Comparison of ENCODE assay signal across 10 cellular contexts in the genomic region with DNA sequence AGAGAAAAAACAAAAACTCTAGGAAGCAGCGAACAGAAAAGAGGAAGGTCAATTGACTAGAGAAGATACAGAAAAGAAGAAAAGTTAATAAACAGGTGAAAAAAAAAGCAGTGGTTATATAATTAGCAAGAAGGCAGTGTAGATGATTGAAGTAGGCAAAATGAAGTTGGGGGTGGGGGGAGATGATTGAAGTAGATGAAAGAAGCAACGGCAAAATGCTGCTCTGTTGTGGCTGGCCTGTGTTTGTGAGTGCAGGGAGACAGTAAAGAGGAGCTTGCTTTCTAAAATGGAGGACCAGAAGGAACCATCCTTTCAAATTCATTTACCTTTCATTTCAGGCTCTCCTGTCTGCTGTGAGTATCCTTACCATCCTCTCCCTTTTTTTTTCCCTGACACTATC. TPM values are rescaled to one million over a fixed set of nuclear protein-coding genes. Genes with fewer than 3 reads are reported as not detected.
A peak's percentile ranks its signal among the peaks of the same experiment; 100 is the strongest.
DNase-seq lines count a peak whose midpoint lies in the region; TF ChIP-seq lines count a peak whose summit lies in the region.
"Had no signal": no experiment of that assay in that cellular context is flagged by ENCODE, and none has a peak within 500 bp of the region (broad histone marks: within the 10 kb centered on the region; RNA-seq: fewer than 3 reads in every experiment).

No MANE protein-coding gene starts in this region.

- no peak for TF ChIP-seq CTCF in smooth muscle cell (IDR thresholded peaks at IDR 0.05; ENCODE audit: borderline replicate concordance, insufficient read depth, poor library complexity, severe bottlenecking)

- H3K27me3 ChIP-seq in smooth muscle cell (ENCODE audit: low read depth) = no peaks in the 10 kb centered on the region

- no peaks in the 10 kb centered on the region for H4K20me1 ChIP-seq in smooth muscle cell (ENCODE audit: low read depth)

- H3K4me3 Mint-ChIP-seq in activated T-cell treated with anti-CD3 and anti-CD28 coated beads, Interleukin-2, amount 50 U/mL, for 24 hours = peak overlapping the region; percentile 81

- peaks cover 65% of the 10 kb centered on the region for H3K4me1 Mint-ChIP-seq in activated T-cell treated with anti-CD3 and anti-CD28 coated beads, Interleukin-2, amount 50 U/mL, for 24 hours (ENCODE audit: low read depth)

- no peak overlapping the region for H3K4me2 ChIP-seq in smooth muscle cell

- no peaks in the 10 kb centered on the region for H3K36me3 ChIP-seq in smooth muscle cell (ENCODE audit: low read depth)

- no peaks in the 10 kb centered on the region for H3K79me2 ChIP-seq in smooth muscle cell (ENCODE audit: low read depth)

- H3K36me3 Mint-ChIP-seq in activated T-cell treated with anti-CD3 and anti-CD28 coated beads, Interleukin-2, amount 50 U/mL, for 24 hours (ENCODE audit: low read depth) = peaks cover 28% of the 10 kb centered on the region

- DNase-seq in stimulated activated CD4-positive, alpha-beta T cell treated with anti-CD3 and anti-CD28 coated beads, Interleukin-1b, Interleukin-23, amount 100 ng/mL, for 48 hours = peak; percentile 35
- DNase-seq in stimulated activated CD4-positive, alpha-beta T cell treated with anti-CD3 and anti-CD28 coated beads, Interleukin-12 subunit alpha, Interleukin-12 subunit beta, amount 100 ng/mL, for 4 hours = no peak
- no peak for DNase-seq in activated T-cell treated with anti-CD3 and anti-CD28 coated beads, Interleukin-2, amount 50 U/mL, for 24 hours
- DNase-seq in medulla oblongata (ENCODE audit: extremely low spot score) = peak; percentile 38
- no peak for DNase-seq in smooth muscle cell (lab: John Stamatoyannopoulos, UW; ENCODE audit: unreplicated experiment)
- DNase-seq in HT-29 (ENCODE audit: low spot score) = no peak
- DNase-seq in NCI-H146 (lab: John Stamatoyannopoulos, UW) = no peak
- DNase-seq in HuH-7.5 (ENCODE audit: low spot score) = no peak
- DNase-seq: PC-3, retina had no signal

- H3K27ac ChIP-seq in smooth muscle cell (ENCODE audit: low read depth) = no peak overlapping the region

- H3K4me1 ChIP-seq in smooth muscle cell (ENCODE audit: low read depth) = no peaks in the 10 kb centered on the region

- H3K27ac Mint-ChIP-seq in activated T-cell treated with anti-CD3 and anti-CD28 coated beads, Interleukin-2, amount 50 U/mL, for 24 hours = peak overlapping the region; percentile 94

- 43% methylated on average over 2 of the region's 2 CpGs for WGBS in smooth muscle cell (ENCODE audit: low lambda C conversion rate)

- no peaks in the 10 kb centered on the region for H3K9me3 ChIP-seq in smooth muscle cell (replicated peaks; ENCODE audit: low read depth)

- H3K27me3 Mint-ChIP-seq in activated T-cell treated with anti-CD3 and anti-CD28 coated beads, Interleukin-2, amount 50 U/mL, for 24 hours = no peaks in the 10 kb centered on the region

- H3K4me3 ChIP-seq in smooth muscle cell = no peak overlapping the region

- H3K9ac ChIP-seq in smooth muscle cell (ENCODE audit: low read depth) = no peak overlapping the region

- no peak overlapping the region for H2AFZ ChIP-seq in smooth muscle cell (ENCODE audit: low read depth)

- no peaks in the 10 kb centered on the region for H3F3A ChIP-seq in smooth muscle cell (ENCODE audit: low read depth)

- H3K9me3 Mint-ChIP-seq in activated T-cell treated with anti-CD3 and anti-CD28 coated beads, Interleukin-2, amount 50 U/mL, for 24 hours = peaks cover 1% of the 10 kb centered on the region

RNA-seq across cellular contexts. Expression of a gene that starts 3.6 kb away (rescaled TPM):
- not detected in 2 replicates for total RNA-seq in smooth muscle cell
- 0.33 TPM in 1 of 2 replicates, not detected in the other for polyA plus RNA-seq in smooth muscle cell
- total RNA-seq in HT-29 (2014; rRNA removed; shearing (Covaris generic)) = not detected in 2 replicates

RNA-seq across cellular contexts. Expression of a gene that starts 11.2 kb away (rescaled TPM):
- not detected in 2 replicates for total RNA-seq in smooth muscle cell
- polyA plus RNA-seq in smooth muscle cell = 0.33 and 0.44 TPM in 2 replicates
- not detected in 2 replicates for total RNA-seq in HT-29 (2014; rRNA removed; shearing (Covaris generic))
- total RNA-seq: PC-3 had no signal

RNA-seq across cellular contexts. Expression of a gene that starts 13.2 kb away (rescaled TPM):
- not detected in 2 replicates for total RNA-seq in smooth muscle cell
- polyA plus RNA-seq in smooth muscle cell = 0.57 and 1.3 TPM in 2 replicates
- not detected in 2 replicates for total RNA-seq in HT-29 (2014; rRNA removed; shearing (Covaris generic))
- total RNA-seq: PC-3 had no signal

Comparison
In these comparisons a context has a peak if more than half of its experiments do, and no peak if none do; other contexts are left out.
1. DNase-seq: peak in stimulated activated CD4-positive, alpha-beta T cell treated with anti-CD3 and anti-CD28 coated beads, Interleukin-1b, Interleukin-23, amount 100 ng/mL, for 48 hours (single experiment) and medulla oblongata (single experiment); none in stimulated activated CD4-positive, alpha-beta T cell treated with anti-CD3 and anti-CD28 coated beads, Interleukin-12 subunit alpha, Interleukin-12 subunit beta, amount 100 ng/mL, for 4 hours (single experiment), activated T-cell treated with anti-CD3 and anti-CD28 coated beads, Interleukin-2, amount 50 U/mL, for 24 hours (single experiment), smooth muscle cell (single experiment), HT-29 (single experiment), NCI-H146 (single experiment) and HuH-7.5 (single experiment).